In the genomic region with DNA sequence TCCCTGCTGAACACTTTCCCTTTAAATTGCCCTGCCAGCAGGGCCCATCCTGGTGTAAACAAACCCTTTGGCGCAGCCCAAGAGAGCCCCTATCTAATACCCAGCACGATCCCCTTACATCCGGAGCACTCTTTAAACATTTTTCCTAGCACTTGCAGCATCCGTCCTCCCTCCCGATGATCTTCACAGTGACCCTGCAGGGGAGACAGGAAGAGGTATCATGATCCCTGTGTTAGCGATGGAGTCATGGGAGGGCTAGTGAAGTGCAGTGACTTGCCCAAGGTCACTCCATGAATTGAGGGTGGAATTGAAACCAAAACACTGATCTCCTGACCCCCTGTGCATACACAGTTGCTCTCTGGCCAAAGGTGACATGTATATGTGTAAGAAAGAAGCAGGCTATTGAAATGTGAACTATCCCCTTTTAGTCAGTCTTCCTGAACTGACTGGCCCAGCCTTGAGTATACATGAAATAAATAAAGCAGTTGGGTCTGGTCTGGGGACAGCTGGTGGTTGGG, we compare ENCODE assay signal across 1 cellular context.
TF ChIP-seq lines count a peak whose summit lies in the region.

No MANE protein-coding gene starts in this region.

TF ChIP-seq in HCT116, 20 proteins besides CTCF, POLR2A, EP300 and RAD21:
- TF ChIP-seq EGR1 (IDR thresholded peaks at IDR 0.05; ENCODE audit: low read depth) (no peak), EZH2 (IDR thresholded peaks at IDR 0.05) (no peak), ZNF274 (IDR thresholded peaks at IDR 0.05; ENCODE audit: low read depth, low read length) (no peak), SRF (IDR thresholded peaks at IDR 0.05; ENCODE audit: low read depth) (no peak), SIN3A (IDR thresholded peaks at IDR 0.05; ENCODE audit: low read depth) (no peak), ZFX (IDR thresholded peaks at IDR 0.05) (no peak), JUND (IDR thresholded peaks at IDR 0.05) (no peak), YY1 (IDR thresholded peaks at IDR 0.05; ENCODE audit: extremely low read depth, insufficient replicate concordance, low read depth, low read length) (no peak), FOSL1 (IDR thresholded peaks at IDR 0.05; ENCODE audit: low read depth) (no peak), SP1 (IDR thresholded peaks at IDR 0.05; ENCODE audit: low read depth) (no peak), ZBTB33 (IDR thresholded peaks at IDR 0.05; ENCODE audit: extremely low read depth, insufficient replicate concordance, low read length) (no peak), CBX3 (IDR thresholded peaks at IDR 0.05; ENCODE audit: low read depth) (no peak), ELF1 (IDR thresholded peaks at IDR 0.05; ENCODE audit: borderline replicate concordance, low read depth) (no peak), EZH2phosphoT487 (IDR thresholded peaks at IDR 0.05; ENCODE audit: borderline replicate concordance) (no peak)
- TF ChIP-seq, protein P1, sequence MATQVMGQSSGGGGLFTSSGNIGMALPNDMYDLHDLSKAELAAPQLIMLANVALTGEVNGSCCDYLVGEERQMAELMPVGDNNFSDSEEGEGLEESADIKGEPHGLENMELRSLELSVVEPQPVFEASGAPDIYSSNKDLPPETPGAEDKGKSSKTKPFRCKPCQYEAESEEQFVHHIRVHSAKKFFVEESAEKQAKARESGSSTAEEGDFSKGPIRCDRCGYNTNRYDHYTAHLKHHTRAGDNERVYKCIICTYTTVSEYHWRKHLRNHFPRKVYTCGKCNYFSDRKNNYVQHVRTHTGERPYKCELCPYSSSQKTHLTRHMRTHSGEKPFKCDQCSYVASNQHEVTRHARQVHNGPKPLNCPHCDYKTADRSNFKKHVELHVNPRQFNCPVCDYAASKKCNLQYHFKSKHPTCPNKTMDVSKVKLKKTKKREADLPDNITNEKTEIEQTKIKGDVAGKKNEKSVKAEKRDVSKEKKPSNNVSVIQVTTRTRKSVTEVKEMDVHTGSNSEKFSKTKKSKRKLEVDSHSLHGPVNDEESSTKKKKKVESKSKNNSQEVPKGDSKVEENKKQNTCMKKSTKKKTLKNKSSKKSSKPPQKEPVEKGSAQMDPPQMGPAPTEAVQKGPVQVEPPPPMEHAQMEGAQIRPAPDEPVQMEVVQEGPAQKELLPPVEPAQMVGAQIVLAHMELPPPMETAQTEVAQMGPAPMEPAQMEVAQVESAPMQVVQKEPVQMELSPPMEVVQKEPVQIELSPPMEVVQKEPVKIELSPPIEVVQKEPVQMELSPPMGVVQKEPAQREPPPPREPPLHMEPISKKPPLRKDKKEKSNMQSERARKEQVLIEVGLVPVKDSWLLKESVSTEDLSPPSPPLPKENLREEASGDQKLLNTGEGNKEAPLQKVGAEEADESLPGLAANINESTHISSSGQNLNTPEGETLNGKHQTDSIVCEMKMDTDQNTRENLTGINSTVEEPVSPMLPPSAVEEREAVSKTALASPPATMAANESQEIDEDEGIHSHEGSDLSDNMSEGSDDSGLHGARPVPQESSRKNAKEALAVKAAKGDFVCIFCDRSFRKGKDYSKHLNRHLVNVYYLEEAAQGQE (IDR thresholded peaks at IDR 0.05; ENCODE audit: low read depth) = no peak
